23 cellular contexts compared by ENCODE assay signal in the genomic region with DNA sequence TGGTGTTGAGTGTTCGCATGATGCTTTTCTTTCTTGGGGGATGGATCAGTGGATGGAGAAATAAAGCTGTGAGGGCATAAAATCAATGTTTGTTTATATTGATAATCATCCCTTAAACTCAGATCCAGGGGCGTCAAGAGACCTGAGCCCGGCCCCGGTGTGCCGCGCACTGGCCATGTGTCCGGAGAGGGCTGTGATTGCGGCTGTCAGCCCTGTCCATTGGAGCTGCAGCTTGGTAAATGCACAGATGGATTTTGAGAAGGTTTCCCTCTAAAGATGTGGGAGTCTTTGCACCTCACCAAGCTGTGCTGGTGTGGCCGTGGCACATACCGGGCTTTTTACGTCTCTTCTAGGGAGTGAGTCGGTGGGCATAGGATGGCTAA. TPM values are rescaled to one million over a fixed set of nuclear protein-coding genes. Genes with fewer than 3 reads are reported as not detected.
DNase-seq lines count a peak whose midpoint lies in the region; ATAC-seq and TF ChIP-seq lines count a peak whose summit lies in the region.
"Had no signal": no experiment of that assay in that cellular context is flagged by ENCODE, and none has a peak within 500 bp of the region (broad histone marks: within the 10 kb centered on the region; RNA-seq: fewer than 3 reads in every experiment).

No MANE protein-coding gene starts in this region.

- no peak overlapping the region for H3K4me3 ChIP-seq in mesenchymal stem cell (ENCODE audit: insufficient read depth in 1 of 2, low read depth in 1 of 2, low read length in 2 of 2)
- H3K4me3 ChIP-seq in upper lobe of left lung: no peak overlapping the region
- H3K4me3 ChIP-seq: GM23248, mucosa of descending colon, thyroid gland had no signal

- TF ChIP-seq EP300 in upper lobe of left lung (IDR thresholded peaks at IDR 0.05): no peak

- H3K27ac ChIP-seq in RWPE1 (0 out of 2 replicates have a peak overlapping the region, but pooled peaks have one; percentile 37), mesenchymal stem cell (ENCODE audit: low read length, poor library complexity, severe bottlenecking) (no peak overlapping the region), upper lobe of left lung (no peak overlapping the region)
- H3K27ac ChIP-seq: GM23248 had no signal

- H3K23ac ChIP-seq in mesenchymal stem cell (ENCODE audit: low read length in 2 of 2): no peak overlapping the region

- peaks cover 66 to 73% of the 10 kb centered on the region in 2 donors for H3K4me1 Mint-ChIP-seq in natural killer cell
- H3K4me1 Mint-ChIP-seq in natural killer cell treated with Interleukin-12 subunit alpha and Interleukin-12 subunit beta and Interleukin-15 and Interleukin-18, amount 100 ng/mL, for 72 hours (ENCODE audit: low read depth in 2 of 2): peaks cover 55 to 59% of the 10 kb centered on the region in 2 donors

- H3K4me1 ChIP-seq in mesenchymal stem cell (ENCODE audit: control insufficient read depth, insufficient read depth, low read depth, low read length) (peaks cover 57% of the 10 kb centered on the region), upper lobe of left lung (peaks cover 6 to 31% (median 29%) of the 10 kb centered on the region in 4 donors)

- no peak overlapping the region for H2AFZ ChIP-seq in mesenchymal stem cell (ENCODE audit: low read depth, low read length)
- H2AFZ ChIP-seq: GM23248 had no signal

- H3K4ac ChIP-seq in mesenchymal stem cell (ENCODE audit: low read depth in 1 of 2, low read length in 2 of 2): no peak overlapping the region

- ATAC-seq in natural killer cell (no peak), upper lobe of left lung (ENCODE audit: low FRiP score in 2 of 2) (no peak), GM18498 (IDR thresholded peaks at IDR 0.05; ENCODE audit: unreplicated experiment) (no peak), HG02798 (IDR thresholded peaks at IDR 0.05; ENCODE audit: poor library complexity, unreplicated experiment) (no peak)
- ATAC-seq in natural killer cell treated with Interleukin-12 subunit alpha and Interleukin-12 subunit beta and Interleukin-15 and Interleukin-18, amount 100 ng/mL, for 72 hours: no peak
- ATAC-seq: left lobe of liver, mucosa of descending colon, right cardiac atrium had no signal

- peak overlapping the region; percentile 59 for H3K4me3 Mint-ChIP-seq in natural killer cell
- H3K4me3 Mint-ChIP-seq in natural killer cell treated with Interleukin-12 subunit alpha and Interleukin-12 subunit beta and Interleukin-15 and Interleukin-18, amount 100 ng/mL, for 72 hours: no peak overlapping the region

- intact Hi-C loops in natural killer cell (cut with micrococcal nuclease): loop anchor here (5.0 to 10.0 kb wide), 2 partner anchors 79 to 193 kb away; no protein-coding TSS in a partner anchor

- H2AK5ac ChIP-seq in mesenchymal stem cell (ENCODE audit: low read length, severe bottlenecking): no peak overlapping the region

- no peak overlapping the region for H2BK15ac ChIP-seq in mesenchymal stem cell (ENCODE audit: low read depth, poor library complexity, severe bottlenecking)

- H4K8ac ChIP-seq in mesenchymal stem cell (ENCODE audit: low read length): no peak overlapping the region

- H3K27me3 ChIP-seq in mesenchymal stem cell (ENCODE audit: control insufficient read depth in 1 of 2, insufficient read depth in 1 of 2, low read length in 2 of 2) (no peaks in the 10 kb centered on the region), upper lobe of left lung (no peaks in the 10 kb centered on the region)
- H3K27me3 ChIP-seq: thyroid gland had no signal

- H3K36me3 ChIP-seq in mesenchymal stem cell (ENCODE audit: control insufficient read depth in 1 of 2, insufficient read depth in 2 of 2, low read depth in 1 of 2, low read length in 2 of 2) (peaks cover 0 to 8% of the 10 kb centered on the region in 2 experiments), upper lobe of left lung (peaks cover 0 to 14% (median 0%) of the 10 kb centered on the region in 4 donors)
- H3K36me3 ChIP-seq: thyroid gland had no signal

- peak overlapping the region; percentile 40 to 98 for H3K27ac Mint-ChIP-seq in natural killer cell
- no peak overlapping the region for H3K27ac Mint-ChIP-seq in natural killer cell treated with Interleukin-12 subunit alpha and Interleukin-12 subunit beta and Interleukin-15 and Interleukin-18, amount 100 ng/mL, for 72 hours

- H3K36me3 Mint-ChIP-seq in natural killer cell: no peaks in the 10 kb centered on the region
- H3K36me3 Mint-ChIP-seq in natural killer cell treated with Interleukin-12 subunit alpha and Interleukin-12 subunit beta and Interleukin-15 and Interleukin-18, amount 100 ng/mL, for 72 hours: no peaks in the 10 kb centered on the region

- no peak overlapping the region for H3K14ac ChIP-seq in mesenchymal stem cell (ENCODE audit: low read length in 2 of 2)

- no peak overlapping the region for H3K18ac ChIP-seq in mesenchymal stem cell (ENCODE audit: low read depth in 1 of 2, low read length in 2 of 2)

- CTCF ChIA-PET in RWPE1 (lab: Yijun Ruan, JAX): interaction anchor here (1.2 kb wide), 1 partner anchor 79 kb away, joined by 3 read pairs; no protein-coding TSS in a partner anchor

- H2BK120ac ChIP-seq in mesenchymal stem cell (ENCODE audit: low read depth, low read length): no peak overlapping the region

- POLR2A ChIA-PET in RWPE1 (lab: Yijun Ruan, JAX; ENCODE audit: low non-redundant PET): no interaction called here

- no peak for DNase-seq in natural killer cell
- no peak for DNase-seq in natural killer cell treated with Interleukin-12 subunit alpha and Interleukin-12 subunit beta and Interleukin-15 and Interleukin-18, amount 100 ng/mL, for 72 hours (ENCODE audit: low spot score)
- DNase-seq in RWPE1 (ENCODE audit: low spot score): no peak
- no peak for DNase-seq in mesenchymal stem cell
- DNase-seq in upper lobe of left lung: no peak
- DNase-seq: activated CD4-positive, alpha-beta T cell treated with anti-CD3 and anti-CD28 coated beads for 4 hours; amygdala; Calu3; caudate nucleus; GM23248; Karpas-422; NCI-H1092 treated with DMSO at 0.1 percent for 48 hours; NCI-H2081; NCI-H446 treated with DMSO at 0.1 percent for 48 hours; SK-N-SH; stimulated activated CD4-positive, alpha-beta T cell treated with anti-CD3 and anti-CD28 coated beads, Interleukin-15, amount 100 ng/mL, for 24 hours had no signal

- no peak for TF ChIP-seq CTCF in natural killer cell (IDR thresholded peaks at IDR 0.05)
- no peak for TF ChIP-seq CTCF in RWPE1 (conservative IDR thresholded peaks at IDR 0.05; ENCODE audit: low read depth)
- TF ChIP-seq CTCF in upper lobe of left lung (IDR thresholded peaks at IDR 0.05): no peak

- H2BK12ac ChIP-seq in mesenchymal stem cell (ENCODE audit: low read length in 2 of 2): no peak overlapping the region

- no peak overlapping the region for H3K9ac ChIP-seq in mesenchymal stem cell (ENCODE audit: low read length)
- H3K9ac ChIP-seq: GM23248, SK-N-SH had no signal

- H3K79me1 ChIP-seq in mesenchymal stem cell (replicated peaks; ENCODE audit: low read length, poor library complexity, severe bottlenecking): peaks cover 17% of the 10 kb centered on the region

- peak overlapping the region; percentile 31 for H4K91ac ChIP-seq in mesenchymal stem cell (ENCODE audit: low read length)

- no peaks in the 10 kb centered on the region for H3K27me3 Mint-ChIP-seq in natural killer cell (ENCODE audit: low read depth in 2 of 2)
- H3K27me3 Mint-ChIP-seq in natural killer cell treated with Interleukin-12 subunit alpha and Interleukin-12 subunit beta and Interleukin-15 and Interleukin-18, amount 100 ng/mL, for 72 hours: no peaks in the 10 kb centered on the region

- H2BK5ac ChIP-seq in mesenchymal stem cell (ENCODE audit: low read depth, low read length, poor library complexity, severe bottlenecking): no peak overlapping the region

- WGBS in mesenchymal stem cell: 98% methylated on average over 11 of the region's 12 CpGs
- WGBS in upper lobe of left lung, 2 donors: 96 to 99% methylated on average over 8 to 12 of the region's 12 CpGs

- no peaks in the 10 kb centered on the region for H3K9me3 ChIP-seq in mesenchymal stem cell (ENCODE audit: control insufficient read depth, low read length)
- no peaks in the 10 kb centered on the region for H3K9me3 ChIP-seq in upper lobe of left lung
- H3K9me3 ChIP-seq: mucosa of descending colon, SK-N-SH, thyroid gland had no signal

- no peak overlapping the region for H3K4me2 ChIP-seq in mesenchymal stem cell (ENCODE audit: low read length, poor library complexity, severe bottlenecking)

- no peak for TF ChIP-seq POLR2A in upper lobe of left lung (IDR thresholded peaks at IDR 0.05)

- no peaks in the 10 kb centered on the region for H3K9me3 Mint-ChIP-seq in natural killer cell
- no peaks in the 10 kb centered on the region for H3K9me3 Mint-ChIP-seq in natural killer cell treated with Interleukin-12 subunit alpha and Interleukin-12 subunit beta and Interleukin-15 and Interleukin-18, amount 100 ng/mL, for 72 hours

RNA-seq across cellular contexts. Expression of a gene that starts 21.6 kb away (rescaled TPM):
- total RNA-seq in natural killer cell (not detected), upper lobe of left lung (10 to 100 TPM in 2 of 6 donors, 1 to 10 TPM in 4; 2.9 to 14.4 (median 6.9) TPM)
- total RNA-seq in natural killer cell treated with Interleukin-12 subunit alpha and Interleukin-12 subunit beta and Interleukin-15 and Interleukin-18, amount 100 ng/mL, for 72 hours: not detected
- polyA plus RNA-seq in mesenchymal stem cell (2013, experiment 1 of 2): not detected
- polyA plus RNA-seq in mesenchymal stem cell (2013, experiment 2 of 2): not detected
- total RNA-seq: Calu3, GM23248, mucosa of descending colon, omental fat pad, right cardiac atrium had no signal
- polyA plus RNA-seq: SK-N-SH had no signal

Comparison
In these comparisons a context has a peak if more than half of its experiments do, and no peak if none do; other contexts are left out.
1. H3K27ac Mint-ChIP-seq: peak in natural killer cell (2 of 2); none in natural killer cell treated with Interleukin-12 subunit alpha and Interleukin-12 subunit beta and Interleukin-15 and Interleukin-18, amount 100 ng/mL, for 72 hours (0 of 2).